Comparison of ENCODE assay signal across 8 cellular contexts in genomic region chr5:109927639-109928038, GRCh38.
"Had no signal": no experiment of that assay in that cellular context is flagged by ENCODE, and none has a peak within 500 bp of the region (broad histone marks: within the 10 kb centered on the region; RNA-seq: fewer than 3 reads in every experiment).

No MANE protein-coding gene starts in this region.

- ATAC-seq: GM12878 had no signal

- FAIRE-seq: G401.6, GM12878, GM12891, GM12892, GM18507, GM19239 had no signal

- H3K4me3 ChIP-seq: GM12878 had no signal

- DNase-seq: GDM1, GF-D8 had no signal
